ENCODE assay signal across 8 cellular contexts in genomic region chr19:35648017-35648961, GRCh38.
DNase-seq lines count a peak whose midpoint lies in the region; ATAC-seq lines count a peak whose summit lies in the region.

A gene with protein sequence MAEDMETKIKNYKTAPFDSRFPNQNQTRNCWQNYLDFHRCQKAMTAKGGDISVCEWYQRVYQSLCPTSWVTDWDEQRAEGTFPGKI (plus strand): TSS chr19:35648323. CDS start chr19:35651244, 2,921 bp downstream.

- DNase-seq in AG08396 (ENCODE audit: low spot score) (peak; percentile 96), NCI-H446 treated with DMSO at 0.1 percent for 48 hours (lab: John Stamatoyannopoulos, UW) (peak; percentile 98), cerebellar cortex (ENCODE audit: low spot score) (peak; percentile 99), islet precursor cell (peak; percentile 98)
- DNase-seq in stimulated activated CD4-positive, alpha-beta T cell treated with anti-CD3 and anti-CD28 coated beads, Interleukin-12 subunit alpha, Interleukin-12 subunit beta, amount 100 ng/mL, for 48 hours (ENCODE audit: low read depth in 2 of 3, low spot score in 1 of 3): peak; percentile 87 to 92 (median 91)

- ATAC-seq in GM19023 (IDR thresholded peaks at IDR 0.05; ENCODE audit: unreplicated experiment): peak; percentile 51
- peak; percentile 62 for ATAC-seq in HG03354 (IDR thresholded peaks at IDR 0.05; ENCODE audit: poor library complexity, severe bottlenecking, unreplicated experiment)
- ATAC-seq in activated CD4-positive, CD25-positive, alpha-beta regulatory T cell treated with anti-CD3 and anti-CD28 coated beads, Interleukin-2, amount 50 U/mL, for 24 hours: peak; percentile 76 to 79

Comparison
In these comparisons a context has a peak if more than half of its experiments do, and no peak if none do; other contexts are left out.
1. Peak in every context shown above with its lines: DNase-seq and ATAC-seq.